ENCODE assay signal across 26 cellular contexts in the genomic region with DNA sequence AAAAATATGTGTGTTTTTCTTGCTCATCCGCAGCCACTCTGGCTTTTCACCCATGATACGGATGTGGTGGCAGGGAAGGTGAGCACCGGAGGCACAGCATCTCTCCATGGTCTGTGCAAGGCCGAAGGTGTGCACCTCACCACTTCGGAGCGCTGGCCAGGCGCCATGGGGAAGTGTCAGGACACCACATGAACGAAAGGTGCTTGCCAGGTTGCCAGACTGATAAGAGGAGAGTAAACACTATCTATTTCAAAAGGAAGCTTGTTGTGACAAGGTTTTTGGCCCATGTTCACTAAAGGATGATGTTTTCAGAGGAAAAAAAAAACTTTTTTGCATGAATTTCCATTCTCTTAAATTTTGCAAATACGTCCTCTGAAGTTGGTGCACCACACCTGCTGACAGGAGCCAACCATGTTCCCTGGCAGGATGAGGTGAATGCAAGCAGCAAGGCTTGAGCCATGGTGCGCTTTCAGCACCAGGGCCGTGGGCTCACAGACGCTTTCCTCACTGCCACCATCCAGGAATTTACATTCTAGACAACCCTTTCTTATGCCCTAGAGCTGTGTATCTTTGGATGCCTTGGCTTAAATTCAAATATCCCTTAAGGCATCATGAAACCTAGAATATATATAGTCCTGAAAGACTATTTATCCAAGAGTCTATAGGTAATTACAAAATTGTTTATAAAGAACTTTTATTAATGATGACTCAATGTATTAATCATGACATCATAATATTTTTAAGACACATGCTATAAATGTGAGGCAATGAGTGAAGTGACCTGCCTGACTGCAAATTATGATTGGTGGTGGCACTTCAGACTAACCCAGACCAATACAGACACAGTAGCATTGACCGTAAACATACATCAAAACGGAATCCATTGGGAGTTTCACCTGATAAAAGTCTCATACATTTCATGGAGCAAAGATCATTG.
DNase-seq lines count a peak whose midpoint lies in the region; ATAC-seq and TF ChIP-seq lines count a peak whose summit lies in the region.
"Had no signal": no experiment of that assay in that cellular context is flagged by ENCODE, and none has a peak within 500 bp of the region (broad histone marks: within the 10 kb centered on the region; RNA-seq: fewer than 3 reads in every experiment).

No MANE protein-coding gene starts in this region.

- no peak for ATAC-seq in omental fat pad (ENCODE audit: low FRiP score)
- ATAC-seq: activated T-cell treated with anti-CD3 and anti-CD28 coated beads, Interleukin-2, amount 50 U/mL, for 4 hours; effector memory CD8-positive, alpha-beta T cell; GM12878; left lung; stimulated activated naive CD8-positive, alpha-beta T cell treated with anti-CD3 and anti-CD28 coated beads, Interleukin-15, Interleukin-2, amounts not matched to agents 100 U/mL and 50 U/mL, for 24 hours had no signal

- DNase-seq in DMS153 treated with DMSO at 0.1 percent for 48 hours (lab: John Stamatoyannopoulos, UW; ENCODE audit: unreplicated experiment) (peak; percentile 74), NCI-H2029 (lab: John Stamatoyannopoulos, UW) (peak; percentile 99), RPMI8226 (peak; percentile 19), mucosa of gallbladder (ENCODE audit: low spot score) (peak; percentile 72), H7 (no peak), AG08396 (ENCODE audit: low spot score) (no peak), omental fat pad (ENCODE audit: low spot score) (no peak)
- DNase-seq: ACHN; activated B cell treated with CpG ODN at 0.5 μM for 24 hours; activated CD4-positive, alpha-beta T cell treated with anti-CD3 and anti-CD28 coated beads, Interleukin-2, amount 10 ng/mL, durations not matched to agents 7 days and 5 days; activated naive CD4-positive, alpha-beta T cell; activated T-cell treated with anti-CD3 and anti-CD28 coated beads, Interleukin-2, amount 50 U/mL, for 4 hours; CD8-positive, alpha-beta memory T cell; effector memory CD8-positive, alpha-beta T cell; KBM-7; mesenchymal stem cell; NCI-H1436; NCI-H82; small intestine; stimulated activated CD4-positive, alpha-beta T cell treated with anti-CD3 and anti-CD28 coated beads, Interleukin-1b, Interleukin-23, amount 100 ng/mL, for 48 hours; stimulated activated naive CD8-positive, alpha-beta T cell treated with anti-CD3 and anti-CD28 coated beads, Interleukin-15, Interleukin-2, amounts not matched to agents 100 U/mL and 50 U/mL, for 24 hours; uterus had no signal

- no peak overlapping the region for H3K4me3 ChIP-seq in H7 (ENCODE audit: insufficient read depth, low read depth, low read length)
- H3K4me3 ChIP-seq: GM12878, left lung, SK-N-MC, thoracic aorta, uterus had no signal

- TF ChIP-seq CTCF in omental fat pad (IDR thresholded peaks at IDR 0.05) = no peak

- no peaks in the 10 kb centered on the region for H3K36me3 ChIP-seq in H7 (replicated peaks; ENCODE audit: control insufficient read depth, insufficient read depth, low read length)
- H3K36me3 ChIP-seq: left lung, thoracic aorta, uterus had no signal

- no peaks in the 10 kb centered on the region for H3K27me3 ChIP-seq in H7 (ENCODE audit: control insufficient read depth, insufficient read depth, low read length)
- H3K27me3 ChIP-seq: left lung, uterus had no signal

Comparison
In these comparisons a context has a peak if more than half of its experiments do, and no peak if none do; other contexts are left out.
1. DNase-seq: peak in DMS153 treated with DMSO at 0.1 percent for 48 hours (single experiment), NCI-H2029 (single experiment), RPMI8226 (single experiment) and mucosa of gallbladder (single experiment); none in H7 (single experiment), AG08396 (single experiment) and omental fat pad (single experiment).